8 cellular contexts compared by ENCODE assay signal in the genomic region with DNA sequence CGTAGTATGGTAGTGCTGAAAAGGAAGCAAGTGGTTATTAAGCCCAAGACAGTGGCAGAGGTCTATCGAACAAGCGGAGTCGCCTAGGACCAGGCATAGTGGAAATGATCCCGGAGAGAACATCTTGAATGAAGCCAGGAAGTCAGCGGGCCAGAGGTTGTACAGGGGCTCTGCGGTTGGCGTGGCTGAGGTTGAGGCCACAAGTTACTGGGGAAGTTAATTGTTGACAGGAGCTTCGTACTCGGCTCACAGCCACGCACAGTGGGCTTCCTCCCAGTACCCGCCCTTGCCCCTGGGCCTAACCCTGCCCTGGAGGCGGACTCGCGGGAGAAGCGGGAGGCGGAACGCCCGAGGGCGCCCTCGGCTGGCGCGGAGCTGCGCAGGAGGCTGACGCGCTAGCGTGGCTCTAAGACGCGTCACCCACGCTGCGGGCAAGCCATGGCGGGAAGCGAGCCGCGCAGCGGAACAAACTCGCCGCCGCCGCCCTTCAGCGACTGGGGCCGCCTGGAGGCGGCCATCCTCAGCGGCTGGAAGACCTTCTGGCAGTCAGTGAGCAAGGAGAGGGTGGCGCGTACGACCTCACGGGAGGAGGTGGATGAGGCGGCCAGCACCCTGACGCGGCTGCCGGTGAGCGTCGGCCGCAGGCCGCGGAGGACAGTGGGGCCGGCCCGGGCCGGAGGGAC. TPM values are rescaled to one million over a fixed set of nuclear protein-coding genes. Genes with fewer than 3 reads are reported as not detected.
DNase-seq lines count a peak whose midpoint lies in the region; ATAC-seq and TF ChIP-seq lines count a peak whose summit lies in the region.

A gene with protein sequence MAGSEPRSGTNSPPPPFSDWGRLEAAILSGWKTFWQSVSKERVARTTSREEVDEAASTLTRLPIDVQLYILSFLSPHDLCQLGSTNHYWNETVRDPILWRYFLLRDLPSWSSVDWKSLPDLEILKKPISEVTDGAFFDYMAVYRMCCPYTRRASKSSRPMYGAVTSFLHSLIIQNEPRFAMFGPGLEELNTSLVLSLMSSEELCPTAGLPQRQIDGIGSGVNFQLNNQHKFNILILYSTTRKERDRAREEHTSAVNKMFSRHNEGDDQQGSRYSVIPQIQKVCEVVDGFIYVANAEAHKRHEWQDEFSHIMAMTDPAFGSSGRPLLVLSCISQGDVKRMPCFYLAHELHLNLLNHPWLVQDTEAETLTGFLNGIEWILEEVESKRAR (plus strand): TSS at position 410 of the 683 bp plus-strand sequence. CDS start 29 bp downstream, at position 439.

- H3K36me3 Mint-ChIP-seq in central memory CD8-positive, alpha-beta T cell (ENCODE audit: insufficient read depth), result peaks cover 9% of the 10 kb centered on the region

- DNase-seq in AG10803 (ENCODE audit: low read depth), result peak; percentile 84
- peak; percentile 92 to 97 for DNase-seq in NCI-H446 (lab: John Stamatoyannopoulos, UW)
- DNase-seq in central memory CD8-positive, alpha-beta T cell (ENCODE audit: low spot score in 2 of 2), result peak; percentile 84 to 86
- DNase-seq in kidney epithelial cell (ENCODE audit: low read depth), result peak; percentile 29
- peak; percentile 67 to 70 for DNase-seq in stimulated activated CD4-positive, alpha-beta T cell treated with anti-CD3 and anti-CD28 coated beads, Interleukin-1b, Interleukin-23, amount 100 ng/mL, for 1 hour (ENCODE audit: low read depth in 2 of 2)

- no peaks in the 10 kb centered on the region for H3K36me3 ChIP-seq in kidney epithelial cell (ENCODE audit: control insufficient read depth, insufficient read depth, low read length)

- no peaks in the 10 kb centered on the region for H3K27me3 Mint-ChIP-seq in central memory CD8-positive, alpha-beta T cell

- peak within 1 kb of the TSS; percentile 77 for H3K4me3 Mint-ChIP-seq in central memory CD8-positive, alpha-beta T cell

- no peaks in the 10 kb centered on the region for H3K27me3 ChIP-seq in kidney epithelial cell (ENCODE audit: control insufficient read depth, insufficient read depth, low read length)

- peak within 1 kb of the TSS; percentile 96 for H3K27ac Mint-ChIP-seq in central memory CD8-positive, alpha-beta T cell (ENCODE audit: low read depth)

- TF ChIP-seq CTCF in AG10803 (conservative IDR thresholded peaks at IDR 0.05; ENCODE audit: low read length), result peak; percentile 61
- peak; percentile 41 for TF ChIP-seq CTCF in kidney epithelial cell (IDR thresholded peaks at IDR 0.05; ENCODE audit: insufficient read depth, low read length, poor library complexity, severe bottlenecking)

- H3K9me3 Mint-ChIP-seq in central memory CD8-positive, alpha-beta T cell, result no peaks in the 10 kb centered on the region

- H3K4me3 ChIP-seq in AG10803 (ENCODE audit: low read length), result peak within 1 kb of the TSS; percentile 71
- H3K4me3 ChIP-seq in kidney epithelial cell (ENCODE audit: low read depth, low read length), result peak within 1 kb of the TSS; percentile 71

- peaks cover 24% of the 10 kb centered on the region for H3K4me1 Mint-ChIP-seq in central memory CD8-positive, alpha-beta T cell

- ATAC-seq in GM19023 (IDR thresholded peaks at IDR 0.05; ENCODE audit: unreplicated experiment), result peak; percentile 96
- ATAC-seq in HG03196 (IDR thresholded peaks at IDR 0.05; ENCODE audit: unreplicated experiment), result peak; percentile 96
- peak; percentile 99 for ATAC-seq in activated CD4-positive, CD25-positive, alpha-beta regulatory T cell treated with anti-CD3 and anti-CD28 coated beads, Interleukin-2, amount 50 U/mL, for 24 hours
- ATAC-seq in central memory CD8-positive, alpha-beta T cell (replicated peaks; ENCODE audit: extremely low read depth, poor library complexity, severe bottlenecking), result peak; percentile 92

RNA-seq across cellular contexts. Expression of the gene that starts here (rescaled TPM):
- total RNA-seq in kidney epithelial cell, result 4.8 and 5.8 TPM in 2 replicates

Comparison
In these comparisons a context has a peak if more than half of its experiments do, and no peak if none do; other contexts are left out.
1. Peak in every context shown above with its lines: DNase-seq, ATAC-seq and H3K4me3 ChIP-seq.
2. DNase-seq: peak in every context shown above with its lines; median percentile 94 in NCI-H446; 85 in central memory CD8-positive, alpha-beta T cell; 84 in AG10803; 68 in stimulated activated CD4-positive, alpha-beta T cell treated with anti-CD3 and anti-CD28 coated beads, Interleukin-1b, Interleukin-23, amount 100 ng/mL, for 1 hour; 29 in kidney epithelial cell.